In genomic region chr1:37485902-37486679, GRCh38 we compare ENCODE assay signal across 9 cellular contexts. TPM values are rescaled to one million over a fixed set of nuclear protein-coding genes. Genes with fewer than 3 reads are reported as not detected.
A peak's percentile ranks its signal among the peaks of the same experiment; 100 is the strongest.
DNase-seq lines count a peak whose midpoint lies in the region; ATAC-seq and TF ChIP-seq lines count a peak whose summit lies in the region.
"Had no signal": no experiment of that assay in that cellular context is flagged by ENCODE, and none has a peak within 500 bp of the region (broad histone marks: within the 10 kb centered on the region; RNA-seq: fewer than 3 reads in every experiment).

No MANE protein-coding gene starts in this region.

- TF ChIP-seq CTCF in C4-2B (conservative IDR thresholded peaks at IDR 0.05): no peak
- no peak for TF ChIP-seq CTCF in esophagus muscularis mucosa (IDR thresholded peaks at IDR 0.05)

- H3K4me3 Mint-ChIP-seq in natural killer cell treated with Interleukin-12 subunit alpha and Interleukin-12 subunit beta and Interleukin-15 and Interleukin-18, amount 100 ng/mL, for 72 hours: no peak overlapping the region

- peaks cover 29 to 49% (median 41%) of the 10 kb centered on the region in 4 donors for H3K4me1 ChIP-seq in esophagus muscularis mucosa

- no peaks in the 10 kb centered on the region for H3K9me3 Mint-ChIP-seq in natural killer cell treated with Interleukin-12 subunit alpha and Interleukin-12 subunit beta and Interleukin-15 and Interleukin-18, amount 100 ng/mL, for 72 hours

- H3K36me3 Mint-ChIP-seq in natural killer cell treated with Interleukin-12 subunit alpha and Interleukin-12 subunit beta and Interleukin-15 and Interleukin-18, amount 100 ng/mL, for 72 hours: peaks cover 6% of the 10 kb centered on the region

- H3K27ac ChIP-seq in C4-2B: peak overlapping the region; percentile 87
- H3K27ac ChIP-seq in esophagus muscularis mucosa (replicated peaks in 1 of 4): peak overlapping the region; percentile 72 to 83 (median 76)

- H3K4me3 ChIP-seq in esophagus muscularis mucosa: no peak overlapping the region

- TF ChIP-seq POLR2A in esophagus muscularis mucosa (IDR thresholded peaks at IDR 0.05; ENCODE audit: low read depth): no peak

- H3K27me3 Mint-ChIP-seq in natural killer cell treated with Interleukin-12 subunit alpha and Interleukin-12 subunit beta and Interleukin-15 and Interleukin-18, amount 100 ng/mL, for 72 hours: no peaks in the 10 kb centered on the region

- no peak for ATAC-seq in natural killer cell treated with Interleukin-12 subunit alpha and Interleukin-12 subunit beta and Interleukin-15 and Interleukin-18, amount 100 ng/mL, for 72 hours
- no peak for ATAC-seq in HG03175 (IDR thresholded peaks at IDR 0.05; ENCODE audit: unreplicated experiment)

- peaks cover 31 to 36% of the 10 kb centered on the region in 2 donors for H3K4me1 Mint-ChIP-seq in natural killer cell treated with Interleukin-12 subunit alpha and Interleukin-12 subunit beta and Interleukin-15 and Interleukin-18, amount 100 ng/mL, for 72 hours (ENCODE audit: low read depth in 2 of 2)

- 72% methylated on average over 1 of the region's 6 CpGs for WGBS in esophagus muscularis mucosa

- no peaks in the 10 kb centered on the region for H3K9me3 ChIP-seq in esophagus muscularis mucosa

- no peak for TF ChIP-seq EP300 in esophagus muscularis mucosa (IDR thresholded peaks at IDR 0.05)

- intact Hi-C loops in esophagus muscularis mucosa (cut with DNase I) (no loop called here), posterior cingulate gyrus (cut with DNase I) (no loop called here)

- H3K27me3 ChIP-seq in esophagus muscularis mucosa: no peaks in the 10 kb centered on the region

- H3K36me3 ChIP-seq in esophagus muscularis mucosa: peaks cover 41 to 75% (median 64%) of the 10 kb centered on the region in 4 donors

- H3K27ac Mint-ChIP-seq in natural killer cell treated with Interleukin-12 subunit alpha and Interleukin-12 subunit beta and Interleukin-15 and Interleukin-18, amount 100 ng/mL, for 72 hours: peak overlapping the region; percentile 66 to 85

- DNase-seq in NCI-H82 treated with DMSO at 0.1 percent for 48 hours (lab: John Stamatoyannopoulos, UW; ENCODE audit: unreplicated experiment): peak; percentile 43
- no peak for DNase-seq in esophagus muscularis mucosa (ENCODE audit: extremely low spot score)
- DNase-seq in natural killer cell treated with Interleukin-12 subunit alpha and Interleukin-12 subunit beta and Interleukin-15 and Interleukin-18, amount 100 ng/mL, for 72 hours (ENCODE audit: low spot score): no peak
- no peak for DNase-seq in HuH-7.5 (ENCODE audit: low spot score)
- no peak for DNase-seq in posterior cingulate gyrus
- DNase-seq in DMS53 treated with DMSO at 0.1 percent for 48 hours (lab: John Stamatoyannopoulos, UW; ENCODE audit: unreplicated experiment): no peak
- DNase-seq: NCI-H748 treated with DMSO at 0.1 percent for 48 hours had no signal

RNA-seq across cellular contexts. Expression of gene ZC3H12A, which starts 11.7 kb away (rescaled TPM):
- 10 to 100 TPM in 3 of 4 donors, 1 to 10 TPM in 1; 9.6 to 23.5 (median 11.7) TPM for total RNA-seq in esophagus muscularis mucosa
- 100 to 1,000 TPM; 109 to 198 TPM for total RNA-seq in natural killer cell treated with Interleukin-12 subunit alpha and Interleukin-12 subunit beta and Interleukin-15 and Interleukin-18, amount 100 ng/mL, for 72 hours

RNA-seq across cellular contexts. Expression of gene MEAF6, which starts 28.5 kb away (rescaled TPM):
- 100 to 1,000 TPM in 1 of 4 donors, 10 to 100 TPM in 3; 55.2 to 100 (median 78.3) TPM for total RNA-seq in esophagus muscularis mucosa
- 10 to 100 TPM; 49.2 to 53.2 TPM for total RNA-seq in natural killer cell treated with Interleukin-12 subunit alpha and Interleukin-12 subunit beta and Interleukin-15 and Interleukin-18, amount 100 ng/mL, for 72 hours

Comparison
In these comparisons a context has a peak if more than half of its experiments do, and no peak if none do; other contexts are left out.
1. RNA of gene ZC3H12A, which starts 11.7 kb away (total RNA-seq): 109 to 198 TPM in natural killer cell treated with Interleukin-12 subunit alpha and Interleukin-12 subunit beta and Interleukin-15 and Interleukin-18, amount 100 ng/mL, for 72 hours; 9.6 to 23.5 TPM in esophagus muscularis mucosa; every median in the first group is over 4 times any median in the second.